In the genomic region with DNA sequence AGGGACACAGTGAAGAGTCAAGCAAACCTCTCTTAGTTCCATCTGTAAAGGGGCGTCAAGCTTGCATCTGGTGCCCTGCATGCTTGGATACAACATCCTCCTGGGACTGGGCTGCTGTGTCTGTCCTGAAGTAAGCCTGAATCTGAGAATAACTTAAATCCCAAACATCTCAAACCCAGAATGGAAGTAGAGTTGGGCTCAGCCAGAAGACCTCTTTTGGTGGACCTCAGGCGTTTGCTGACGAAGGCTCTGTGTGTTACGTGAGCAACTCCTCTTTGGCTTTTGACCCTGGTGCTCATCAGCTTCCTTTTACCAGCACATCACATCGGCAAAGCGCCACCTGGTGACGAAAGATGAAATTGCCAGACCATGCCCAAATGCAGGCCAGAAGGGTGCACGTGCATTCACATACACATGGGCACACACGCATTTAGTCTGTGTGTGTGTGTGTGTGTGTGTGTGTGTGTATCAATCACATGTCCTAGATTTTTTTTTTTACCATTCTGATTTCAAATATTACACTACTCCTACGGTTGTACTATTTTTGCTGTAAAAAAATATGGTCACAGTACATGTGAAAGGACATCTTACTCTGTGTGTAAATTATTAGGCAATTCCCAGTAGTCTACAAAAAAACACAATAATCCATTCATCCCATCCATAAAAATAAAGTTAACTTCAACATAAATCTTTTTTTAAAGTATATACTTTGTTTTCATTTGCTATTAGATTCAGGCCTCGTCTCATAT, we compare ENCODE assay signal across 1 cellular context.
TF ChIP-seq lines count a peak whose summit lies in the region.

No MANE protein-coding gene starts in this region.

TF ChIP-seq in endothelial cell of umbilical vein, 7 proteins besides CTCF, POLR2A, EP300 and RAD21:
- TF ChIP-seq MYC (IDR thresholded peaks at IDR 0.05; ENCODE audit: low read depth, low read length) (peak; percentile 58), JUN (IDR thresholded peaks at IDR 0.05; ENCODE audit: borderline replicate concordance, insufficient read depth, insufficient read length, low read depth) (no peak), FOS (IDR thresholded peaks at IDR 0.05; ENCODE audit: borderline replicate concordance, insufficient read depth, low read length) (no peak), GATA2 (IDR thresholded peaks at IDR 0.05; ENCODE audit: insufficient read depth, insufficient read length, low read depth, low read length) (no peak), EZH2 (IDR thresholded peaks at IDR 0.05; ENCODE audit: borderline replicate concordance, low read depth, low read length, severe bottlenecking) (no peak)
- TF ChIP-seq, protein P1, sequence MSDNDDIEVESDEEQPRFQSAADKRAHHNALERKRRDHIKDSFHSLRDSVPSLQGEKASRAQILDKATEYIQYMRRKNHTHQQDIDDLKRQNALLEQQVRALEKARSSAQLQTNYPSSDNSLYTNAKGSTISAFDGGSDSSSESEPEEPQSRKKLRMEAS (IDR thresholded peaks at IDR 0.05; ENCODE audit: insufficient read depth, insufficient read length) = peak; percentile 89
